In the genomic region with DNA sequence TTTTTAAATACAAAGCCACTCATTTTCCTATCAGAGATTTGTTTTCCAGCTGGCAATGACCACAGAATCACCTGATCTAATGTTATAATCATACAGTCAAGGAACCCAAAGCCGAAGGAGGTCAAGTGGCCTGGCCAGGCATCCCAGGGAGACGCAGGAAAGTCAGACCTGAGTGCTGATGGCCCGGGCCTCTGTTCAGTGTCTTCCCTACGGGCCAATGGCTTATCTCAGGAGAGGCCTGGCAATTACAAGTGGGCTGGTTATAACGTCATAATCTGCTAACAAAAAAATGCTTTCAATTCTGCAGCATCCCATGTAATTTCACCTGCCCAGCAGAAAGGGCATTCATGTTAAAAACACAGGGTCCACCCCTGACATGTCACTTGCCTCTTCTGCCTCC, we compare ENCODE assay signal across 19 cellular contexts. TPM values are rescaled to one million over a fixed set of nuclear protein-coding genes. Genes with fewer than 3 reads are reported as not detected.
DNase-seq lines count a peak whose midpoint lies in the region; ATAC-seq lines count a peak whose summit lies in the region.
"Had no signal": no experiment of that assay in that cellular context is flagged by ENCODE, and none has a peak within 500 bp of the region (broad histone marks: within the 10 kb centered on the region; RNA-seq: fewer than 3 reads in every experiment).

No MANE protein-coding gene starts in this region.

- no peak overlapping the region for H4K5ac ChIP-seq in mesendoderm (ENCODE audit: low read length)

- POLR2A ChIA-PET in naive thymus-derived CD8-positive, alpha-beta T cell (lab: Charles Lee), result no interaction called here

- no peak overlapping the region for H3K4me3 ChIP-seq in mesendoderm (ENCODE audit: low read length)

- intact Hi-C loops in cardiac septum (cut with DNase I), result no loop called here

- DNase-seq in activated CD8-positive, alpha-beta memory T cell treated with anti-CD3 and anti-CD28 coated beads, Interleukin-2, amount 50 U/mL, for 48 hours, result peak; percentile 37
- DNase-seq in activated CD8-positive, alpha-beta memory T cell treated with anti-CD3 and anti-CD28 coated beads, Interleukin-2, amount 10 ng/mL, durations not matched to agents 7 days and 5 days, result no peak
- peak; percentile 12 for DNase-seq in NCI-H2227 treated with DMSO at 0.1 percent for 48 hours (lab: John Stamatoyannopoulos, UW)
- peak; percentile 57 for DNase-seq in cardiac septum (ENCODE audit: low spot score)
- no peak for DNase-seq in memory B cell (ENCODE audit: low spot score in 2 of 2)
- no peak for DNase-seq in natural killer cell treated with Interleukin-12 subunit alpha and Interleukin-12 subunit beta and Interleukin-15 and Interleukin-18, amount 100 ng/mL, for 72 hours (ENCODE audit: low spot score)
- no peak for DNase-seq in mesendoderm
- no peak for DNase-seq in naive thymus-derived CD8-positive, alpha-beta T cell
- DNase-seq: 8988T, EL, GF-D8, H7, Kasumi-1, NCI-H1694, NCI-H2081, NCI-H2171, NCI-H446, NCI-H526, OCI-M1 had no signal

- no peak for ATAC-seq in activated CD8-positive, alpha-beta memory T cell treated with anti-CD3 and anti-CD28 coated beads, Interleukin-2, amount 10 ng/mL, durations not matched to agents 7 days and 5 days
- no peak for ATAC-seq in memory B cell (ENCODE audit: low read depth)
- ATAC-seq in natural killer cell treated with Interleukin-12 subunit alpha and Interleukin-12 subunit beta and Interleukin-15 and Interleukin-18, amount 100 ng/mL, for 72 hours, result no peak
- no peak for ATAC-seq in naive thymus-derived CD8-positive, alpha-beta T cell

- no peak overlapping the region for H3K56ac ChIP-seq in mesendoderm (ENCODE audit: low read length)

- H2AK5ac ChIP-seq in mesendoderm (ENCODE audit: low read length), result no peak overlapping the region

- no peak overlapping the region for H3K27ac ChIP-seq in mesendoderm (ENCODE audit: low read depth, low read length)

- H3K36me3 ChIP-seq in mesendoderm (ENCODE audit: control insufficient read depth, insufficient read depth, low read length), result peaks cover 4% of the 10 kb centered on the region

- no peaks in the 10 kb centered on the region for H3K9me3 Mint-ChIP-seq in activated CD8-positive, alpha-beta memory T cell treated with anti-CD3 and anti-CD28 coated beads, Interleukin-2, amount 10 ng/mL, durations not matched to agents 7 days and 5 days (ENCODE audit: low read depth)
- H3K9me3 Mint-ChIP-seq in memory B cell, result no peaks in the 10 kb centered on the region
- H3K9me3 Mint-ChIP-seq in natural killer cell treated with Interleukin-12 subunit alpha and Interleukin-12 subunit beta and Interleukin-15 and Interleukin-18, amount 100 ng/mL, for 72 hours, result no peaks in the 10 kb centered on the region
- no peaks in the 10 kb centered on the region for H3K9me3 Mint-ChIP-seq in naive thymus-derived CD8-positive, alpha-beta T cell

- peaks cover 44% of the 10 kb centered on the region for H3K36me3 Mint-ChIP-seq in activated CD8-positive, alpha-beta memory T cell treated with anti-CD3 and anti-CD28 coated beads, Interleukin-2, amount 10 ng/mL, durations not matched to agents 7 days and 5 days
- peaks cover 47% of the 10 kb centered on the region for H3K36me3 Mint-ChIP-seq in memory B cell
- H3K36me3 Mint-ChIP-seq in natural killer cell treated with Interleukin-12 subunit alpha and Interleukin-12 subunit beta and Interleukin-15 and Interleukin-18, amount 100 ng/mL, for 72 hours, result peaks cover 29% of the 10 kb centered on the region
- peaks cover 9 to 92% (median 47%) of the 10 kb centered on the region in 3 donors for H3K36me3 Mint-ChIP-seq in naive thymus-derived CD8-positive, alpha-beta T cell

- no peak overlapping the region for H2BK5ac ChIP-seq in mesendoderm (ENCODE audit: low read length)

- CTCF ChIA-PET in activated CD8-positive, alpha-beta memory T cell treated with anti-CD3 and anti-CD28 coated beads, Interleukin-2, amount 10 ng/mL, durations not matched to agents 7 days and 5 days (lab: Charles Lee), result no interaction called here

- H2BK15ac ChIP-seq in mesendoderm (replicated peaks; ENCODE audit: low read depth), result no peak overlapping the region

- H3K4me1 ChIP-seq in mesendoderm (ENCODE audit: control insufficient read depth, low read depth, low read length), result no peaks in the 10 kb centered on the region

- no peak overlapping the region for H3K23ac ChIP-seq in mesendoderm (ENCODE audit: low read length)

- H3K27me3 ChIP-seq in mesendoderm (ENCODE audit: insufficient read depth, low read length, poor library complexity), result no peaks in the 10 kb centered on the region

- H2BK120ac ChIP-seq in mesendoderm (ENCODE audit: low read depth, low read length), result no peak overlapping the region

- H3K4me2 ChIP-seq in mesendoderm (ENCODE audit: low read length), result no peak overlapping the region

- no peak overlapping the region for H3K4ac ChIP-seq in mesendoderm (ENCODE audit: low read depth, low read length)

- no peaks in the 10 kb centered on the region for H3K79me2 ChIP-seq in mesendoderm (ENCODE audit: control insufficient read depth, insufficient read depth, low read length)

- H3K9ac ChIP-seq in mesendoderm (ENCODE audit: low read length), result no peak overlapping the region

- WGBS in mesendoderm (ENCODE audit: extremely low coverage, insufficient coverage, low lambda C conversion rate), result no CpG with 5 or more reads among the region's 5 CpGs

- no peak overlapping the region for H3K27ac Mint-ChIP-seq in activated CD8-positive, alpha-beta memory T cell treated with anti-CD3 and anti-CD28 coated beads, Interleukin-2, amount 10 ng/mL, durations not matched to agents 7 days and 5 days
- H3K27ac Mint-ChIP-seq in memory B cell, result peak overlapping the region; percentile 68
- peak overlapping the region in 1 of 2 donors; percentile 52 for H3K27ac Mint-ChIP-seq in natural killer cell treated with Interleukin-12 subunit alpha and Interleukin-12 subunit beta and Interleukin-15 and Interleukin-18, amount 100 ng/mL, for 72 hours
- H3K27ac Mint-ChIP-seq in naive thymus-derived CD8-positive, alpha-beta T cell, result peak overlapping the region in 3 of 10 donors; percentile 11 to 59 (median 47)

- no peak overlapping the region for H3K4me3 Mint-ChIP-seq in activated CD8-positive, alpha-beta memory T cell treated with anti-CD3 and anti-CD28 coated beads, Interleukin-2, amount 10 ng/mL, durations not matched to agents 7 days and 5 days
- no peak overlapping the region for H3K4me3 Mint-ChIP-seq in memory B cell
- H3K4me3 Mint-ChIP-seq in natural killer cell treated with Interleukin-12 subunit alpha and Interleukin-12 subunit beta and Interleukin-15 and Interleukin-18, amount 100 ng/mL, for 72 hours, result no peak overlapping the region
- H3K4me3 Mint-ChIP-seq in naive thymus-derived CD8-positive, alpha-beta T cell, result no peak overlapping the region

- no peaks in the 10 kb centered on the region for H3K79me1 ChIP-seq in mesendoderm (ENCODE audit: low read length)

- H4K8ac ChIP-seq in mesendoderm (ENCODE audit: low read depth, low read length), result no peak overlapping the region

- H3K27me3 Mint-ChIP-seq in activated CD8-positive, alpha-beta memory T cell treated with anti-CD3 and anti-CD28 coated beads, Interleukin-2, amount 10 ng/mL, durations not matched to agents 7 days and 5 days, result no peaks in the 10 kb centered on the region
- H3K27me3 Mint-ChIP-seq in memory B cell, result no peaks in the 10 kb centered on the region
- H3K27me3 Mint-ChIP-seq in natural killer cell treated with Interleukin-12 subunit alpha and Interleukin-12 subunit beta and Interleukin-15 and Interleukin-18, amount 100 ng/mL, for 72 hours, result no peaks in the 10 kb centered on the region
- H3K27me3 Mint-ChIP-seq in naive thymus-derived CD8-positive, alpha-beta T cell, result no peaks in the 10 kb centered on the region

- H3K4me1 Mint-ChIP-seq in activated CD8-positive, alpha-beta memory T cell treated with anti-CD3 and anti-CD28 coated beads, Interleukin-2, amount 10 ng/mL, durations not matched to agents 7 days and 5 days, result peaks cover 32% of the 10 kb centered on the region
- peaks cover 43% of the 10 kb centered on the region for H3K4me1 Mint-ChIP-seq in memory B cell
- peaks cover 37 to 40% of the 10 kb centered on the region in 2 donors for H3K4me1 Mint-ChIP-seq in natural killer cell treated with Interleukin-12 subunit alpha and Interleukin-12 subunit beta and Interleukin-15 and Interleukin-18, amount 100 ng/mL, for 72 hours (ENCODE audit: low read depth in 2 of 2)
- H3K4me1 Mint-ChIP-seq in naive thymus-derived CD8-positive, alpha-beta T cell, result peaks cover 22 to 43% (median 34%) of the 10 kb centered on the region in 4 donors

- H3K18ac ChIP-seq in mesendoderm (ENCODE audit: low read length), result no peak overlapping the region

RNA-seq across cellular contexts. Expression of gene ARHGAP17, which starts 43.5 kb away (rescaled TPM):
- 10 to 100 TPM; 69.4 to 80.8 TPM for total RNA-seq in activated CD8-positive, alpha-beta memory T cell treated with anti-CD3 and anti-CD28 coated beads, Interleukin-2, amount 10 ng/mL, durations not matched to agents 7 days and 5 days
- 66.2 TPM for total RNA-seq in cardiac septum
- 10 to 100 TPM; 67.2 to 83.5 TPM for total RNA-seq in natural killer cell treated with Interleukin-12 subunit alpha and Interleukin-12 subunit beta and Interleukin-15 and Interleukin-18, amount 100 ng/mL, for 72 hours
- 61.6 TPM for polyA plus RNA-seq in mesendoderm (2013, experiment 1 of 2)
- 62.5 TPM for polyA plus RNA-seq in mesendoderm (2013, experiment 2 of 2)
- total RNA-seq in naive thymus-derived CD8-positive, alpha-beta T cell, result 10 to 100 TPM; 69.1 to 69.5 TPM
- polyA plus RNA-seq in naive thymus-derived CD8-positive, alpha-beta T cell, result 10 to 100 TPM; 18.2 to 38.6 (median 20.5) TPM

Comparison
In these comparisons a context has a peak if more than half of its experiments do, and no peak if none do; other contexts are left out.
1. DNase-seq: peak in activated CD8-positive, alpha-beta memory T cell treated with anti-CD3 and anti-CD28 coated beads, Interleukin-2, amount 50 U/mL, for 48 hours (single experiment), NCI-H2227 treated with DMSO at 0.1 percent for 48 hours (single experiment) and cardiac septum (single experiment); none in activated CD8-positive, alpha-beta memory T cell treated with anti-CD3 and anti-CD28 coated beads, Interleukin-2, amount 10 ng/mL, durations not matched to agents 7 days and 5 days (single experiment), memory B cell (0 of 2), natural killer cell treated with Interleukin-12 subunit alpha and Interleukin-12 subunit beta and Interleukin-15 and Interleukin-18, amount 100 ng/mL, for 72 hours (single experiment), mesendoderm (single experiment) and naive thymus-derived CD8-positive, alpha-beta T cell (0 of 10).